In the genomic region with DNA sequence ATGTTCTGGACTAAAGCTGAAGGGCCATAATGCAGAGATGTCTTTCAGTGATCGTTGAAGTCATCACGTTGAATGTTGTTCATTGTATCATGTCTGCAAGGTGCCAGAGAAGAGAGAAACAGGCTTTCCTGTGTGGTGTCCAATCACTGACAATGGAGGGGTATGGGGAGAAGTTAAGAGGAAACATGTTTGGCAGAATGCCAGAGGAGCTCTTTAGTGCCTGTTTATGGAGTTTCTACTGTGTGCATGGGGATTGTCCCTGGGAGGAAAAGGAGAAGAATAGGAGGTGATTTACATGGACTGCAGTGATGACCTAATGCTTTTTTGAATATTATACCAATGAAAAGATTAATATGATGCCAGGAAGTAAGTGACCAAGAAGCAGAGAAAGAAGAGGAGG, we compare ENCODE assay signal across 16 cellular contexts. TPM values are rescaled to one million over a fixed set of nuclear protein-coding genes. Genes with fewer than 3 reads are reported as not detected.
A peak's percentile ranks its signal among the peaks of the same experiment; 100 is the strongest.
DNase-seq lines count a peak whose midpoint lies in the region; ATAC-seq and TF ChIP-seq lines count a peak whose summit lies in the region.
"Had no signal": no experiment of that assay in that cellular context is flagged by ENCODE, and none has a peak within 500 bp of the region (broad histone marks: within the 10 kb centered on the region; RNA-seq: fewer than 3 reads in every experiment).

No MANE protein-coding gene starts in this region.

- peaks cover 36% of the 10 kb centered on the region for H3K4me1 Mint-ChIP-seq in activated T-helper 1 cell treated with anti-CD3 and anti-CD28 coated beads, Interleukin-12 subunit alpha, Interleukin-12 subunit beta, Interleukin-2, Interleukin-4 antibody, amounts not matched to agents 30 ng/mL and 10 ng/mL and 1 ng/mL, durations not matched to agents 14 hours and 24 hours and 36 hours (ENCODE audit: low read depth)
- peaks cover 19 to 32% of the 10 kb centered on the region in 2 donors for H3K4me1 Mint-ChIP-seq in stimulated activated naive B cell treated with anti-CD40 and anti-IgM and Interleukin-4, amounts not matched to agents 10 μg/mL and 1 μg/mL and 100 μg/mL, for 72 hours

- no peak for DNase-seq in left ventricle myocardium superior
- DNase-seq in right atrium auricular region (ENCODE audit: low spot score) = no peak
- peak; percentile 36 for DNase-seq in NCI-H2107 treated with DMSO at 0.1 percent for 48 hours (lab: John Stamatoyannopoulos, UW; ENCODE audit: unreplicated experiment)
- DNase-seq in activated T-helper 1 cell treated with anti-CD3 and anti-CD28 coated beads, Interleukin-12 subunit alpha, Interleukin-12 subunit beta, Interleukin-2, Interleukin-4 antibody, amounts not matched to agents 30 ng/mL and 10 ng/mL and 1 ng/mL, durations not matched to agents 14 hours and 24 hours and 36 hours (ENCODE audit: low spot score) = no peak
- no peak for DNase-seq in stimulated activated naive B cell treated with anti-CD40 and anti-IgM and Interleukin-4, amounts not matched to agents 10 μg/mL and 1 μg/mL and 100 μg/mL, for 72 hours
- no peak for DNase-seq in 8988T
- DNase-seq in dorsolateral prefrontal cortex = no peak
- DNase-seq: activated CD4-positive, alpha-beta T cell treated with anti-CD3 and anti-CD28 coated beads for 4 hours; adrenal gland; lower lobe of right lung; stimulated activated naive CD4-positive, alpha-beta T cell had no signal

- ATAC-seq in left ventricle myocardium superior = peak; percentile 36
- no peak for ATAC-seq in stimulated activated naive B cell treated with anti-CD40 and anti-IgM and Interleukin-4, amounts not matched to agents 10 μg/mL and 1 μg/mL and 100 μg/mL, for 72 hours (replicated peaks)
- no peak for ATAC-seq in GM18505 (IDR thresholded peaks at IDR 0.05; ENCODE audit: unreplicated experiment)
- ATAC-seq: lower lobe of right lung had no signal

- H3K27ac Mint-ChIP-seq in activated T-helper 1 cell treated with anti-CD3 and anti-CD28 coated beads, Interleukin-12 subunit alpha, Interleukin-12 subunit beta, Interleukin-2, Interleukin-4 antibody, amounts not matched to agents 30 ng/mL and 10 ng/mL and 1 ng/mL, durations not matched to agents 14 hours and 24 hours and 36 hours = peak overlapping the region; percentile 32
- peak overlapping the region; percentile 7 for H3K27ac Mint-ChIP-seq in stimulated activated naive B cell treated with anti-CD40 and anti-IgM and Interleukin-4, amounts not matched to agents 10 μg/mL and 1 μg/mL and 100 μg/mL, for 72 hours

- H3K9me3 ChIP-seq in right atrium auricular region = no peaks in the 10 kb centered on the region
- H3K9me3 ChIP-seq: adrenal gland, lower lobe of right lung, SJCRH30 had no signal

- H3K27me3 Mint-ChIP-seq in activated T-helper 1 cell treated with anti-CD3 and anti-CD28 coated beads, Interleukin-12 subunit alpha, Interleukin-12 subunit beta, Interleukin-2, Interleukin-4 antibody, amounts not matched to agents 30 ng/mL and 10 ng/mL and 1 ng/mL, durations not matched to agents 14 hours and 24 hours and 36 hours (ENCODE audit: insufficient read depth) = no peaks in the 10 kb centered on the region
- H3K27me3 Mint-ChIP-seq in stimulated activated naive B cell treated with anti-CD40 and anti-IgM and Interleukin-4, amounts not matched to agents 10 μg/mL and 1 μg/mL and 100 μg/mL, for 72 hours = no peaks in the 10 kb centered on the region

- TF ChIP-seq CTCF in right atrium auricular region (IDR thresholded peaks at IDR 0.05) (no peak), dorsolateral prefrontal cortex (IDR thresholded peaks at IDR 0.05 in 54 of 56, conservative IDR thresholded peaks at IDR 0.05 in 2 of 56; ENCODE audit: low read depth in 1 of 56, partially characterized antibody in 56 of 56) (no peak)

- peaks cover 38% of the 10 kb centered on the region for H3K36me3 Mint-ChIP-seq in activated T-helper 1 cell treated with anti-CD3 and anti-CD28 coated beads, Interleukin-12 subunit alpha, Interleukin-12 subunit beta, Interleukin-2, Interleukin-4 antibody, amounts not matched to agents 30 ng/mL and 10 ng/mL and 1 ng/mL, durations not matched to agents 14 hours and 24 hours and 36 hours (ENCODE audit: low read depth)
- peaks cover 18 to 41% of the 10 kb centered on the region in 2 donors for H3K36me3 Mint-ChIP-seq in stimulated activated naive B cell treated with anti-CD40 and anti-IgM and Interleukin-4, amounts not matched to agents 10 μg/mL and 1 μg/mL and 100 μg/mL, for 72 hours

- no peak overlapping the region for H3K27ac ChIP-seq in right atrium auricular region
- no peak overlapping the region for H3K27ac ChIP-seq in dorsolateral prefrontal cortex
- H3K27ac ChIP-seq: adrenal gland, C4-2B, lower lobe of right lung, SJCRH30 had no signal

- no peak for TF ChIP-seq POLR2A in GM18505 (IDR thresholded peaks at IDR 0.05; ENCODE audit: borderline replicate concordance, extremely low read depth, insufficient read depth, insufficient read length)

- H3K4me3 ChIP-seq in right atrium auricular region (no peak overlapping the region), dorsolateral prefrontal cortex (no peak overlapping the region)
- H3K4me3 ChIP-seq: adrenal gland, lower lobe of right lung, SJCRH30 had no signal

- H3K4me1 ChIP-seq in right atrium auricular region = peaks cover 0 to 11% of the 10 kb centered on the region in 2 donors
- H3K4me1 ChIP-seq: SJCRH30 had no signal

- peaks cover 10% of the 10 kb centered on the region for H3K36me3 ChIP-seq in right atrium auricular region

- no peaks in the 10 kb centered on the region for H3K27me3 ChIP-seq in right atrium auricular region
- H3K27me3 ChIP-seq in dorsolateral prefrontal cortex = no peaks in the 10 kb centered on the region
- H3K27me3 ChIP-seq: adrenal gland, SJCRH30 had no signal

- H3K4me3 Mint-ChIP-seq in activated T-helper 1 cell treated with anti-CD3 and anti-CD28 coated beads, Interleukin-12 subunit alpha, Interleukin-12 subunit beta, Interleukin-2, Interleukin-4 antibody, amounts not matched to agents 30 ng/mL and 10 ng/mL and 1 ng/mL, durations not matched to agents 14 hours and 24 hours and 36 hours = no peak overlapping the region
- no peak overlapping the region for H3K4me3 Mint-ChIP-seq in stimulated activated naive B cell treated with anti-CD40 and anti-IgM and Interleukin-4, amounts not matched to agents 10 μg/mL and 1 μg/mL and 100 μg/mL, for 72 hours

- intact Hi-C loops in left ventricle myocardium superior (cut with micrococcal nuclease) = no loop called here
- intact Hi-C loops in activated T-helper 1 cell treated with anti-CD3 and anti-CD28 coated beads, Interleukin-12 subunit alpha, Interleukin-12 subunit beta, Interleukin-2, Interleukin-4 antibody, amounts not matched to agents 30 ng/mL and 10 ng/mL and 1 ng/mL, durations not matched to agents 14 hours and 24 hours and 36 hours (cut with micrococcal nuclease) = loop anchor here (1.0 kb wide), 1 partner anchor 10 kb away; no protein-coding TSS in a partner anchor
- intact Hi-C loops in dorsolateral prefrontal cortex (cut with DNase I) = no loop called here

- no peaks in the 10 kb centered on the region for H3K9me3 Mint-ChIP-seq in activated T-helper 1 cell treated with anti-CD3 and anti-CD28 coated beads, Interleukin-12 subunit alpha, Interleukin-12 subunit beta, Interleukin-2, Interleukin-4 antibody, amounts not matched to agents 30 ng/mL and 10 ng/mL and 1 ng/mL, durations not matched to agents 14 hours and 24 hours and 36 hours
- peaks cover 1 to 3% of the 10 kb centered on the region in 2 donors for H3K9me3 Mint-ChIP-seq in stimulated activated naive B cell treated with anti-CD40 and anti-IgM and Interleukin-4, amounts not matched to agents 10 μg/mL and 1 μg/mL and 100 μg/mL, for 72 hours

RNA-seq across cellular contexts. Expression of gene SCAANT1, which starts 11.7 kb away (rescaled TPM):
- total RNA-seq in left ventricle myocardium superior (not detected), right atrium auricular region (not detected), dorsolateral prefrontal cortex (1 to 10 TPM in 2 of 120 experiments, not detected in 118; 3.2 to 4.6 TPM)
- not detected in 2 replicates for total RNA-seq in activated T-helper 1 cell treated with anti-CD3 and anti-CD28 coated beads, Interleukin-12 subunit alpha, Interleukin-12 subunit beta, Interleukin-2, Interleukin-4 antibody, amounts not matched to agents 30 ng/mL and 10 ng/mL and 1 ng/mL, durations not matched to agents 14 hours and 24 hours and 36 hours
- total RNA-seq: adrenal gland, H4, lower lobe of right lung, omental fat pad, SJCRH30 had no signal

RNA-seq across cellular contexts. Expression of gene ATXN7, which starts 36.8 kb away (rescaled TPM):
- total RNA-seq in left ventricle myocardium superior (12.6 TPM), right atrium auricular region (10 to 100 TPM; 13.9 to 15.5 TPM), dorsolateral prefrontal cortex (10 to 100 TPM; 31.6 to 64.8 (median 43.4) TPM)
- 40.7 and 48.2 TPM in 2 replicates for total RNA-seq in activated T-helper 1 cell treated with anti-CD3 and anti-CD28 coated beads, Interleukin-12 subunit alpha, Interleukin-12 subunit beta, Interleukin-2, Interleukin-4 antibody, amounts not matched to agents 30 ng/mL and 10 ng/mL and 1 ng/mL, durations not matched to agents 14 hours and 24 hours and 36 hours

RNA-seq across cellular contexts. Expression of gene THOC7, which starts 36.9 kb away (rescaled TPM):
- total RNA-seq in left ventricle myocardium superior (82.5 TPM), right atrium auricular region (10 to 100 TPM; 55.1 to 63.6 TPM), dorsolateral prefrontal cortex (10 to 100 TPM; 40.8 to 97.3 (median 68.6) TPM)
- 100 and 106 TPM in 2 replicates for total RNA-seq in activated T-helper 1 cell treated with anti-CD3 and anti-CD28 coated beads, Interleukin-12 subunit alpha, Interleukin-12 subunit beta, Interleukin-2, Interleukin-4 antibody, amounts not matched to agents 30 ng/mL and 10 ng/mL and 1 ng/mL, durations not matched to agents 14 hours and 24 hours and 36 hours
